In the genomic region with DNA sequence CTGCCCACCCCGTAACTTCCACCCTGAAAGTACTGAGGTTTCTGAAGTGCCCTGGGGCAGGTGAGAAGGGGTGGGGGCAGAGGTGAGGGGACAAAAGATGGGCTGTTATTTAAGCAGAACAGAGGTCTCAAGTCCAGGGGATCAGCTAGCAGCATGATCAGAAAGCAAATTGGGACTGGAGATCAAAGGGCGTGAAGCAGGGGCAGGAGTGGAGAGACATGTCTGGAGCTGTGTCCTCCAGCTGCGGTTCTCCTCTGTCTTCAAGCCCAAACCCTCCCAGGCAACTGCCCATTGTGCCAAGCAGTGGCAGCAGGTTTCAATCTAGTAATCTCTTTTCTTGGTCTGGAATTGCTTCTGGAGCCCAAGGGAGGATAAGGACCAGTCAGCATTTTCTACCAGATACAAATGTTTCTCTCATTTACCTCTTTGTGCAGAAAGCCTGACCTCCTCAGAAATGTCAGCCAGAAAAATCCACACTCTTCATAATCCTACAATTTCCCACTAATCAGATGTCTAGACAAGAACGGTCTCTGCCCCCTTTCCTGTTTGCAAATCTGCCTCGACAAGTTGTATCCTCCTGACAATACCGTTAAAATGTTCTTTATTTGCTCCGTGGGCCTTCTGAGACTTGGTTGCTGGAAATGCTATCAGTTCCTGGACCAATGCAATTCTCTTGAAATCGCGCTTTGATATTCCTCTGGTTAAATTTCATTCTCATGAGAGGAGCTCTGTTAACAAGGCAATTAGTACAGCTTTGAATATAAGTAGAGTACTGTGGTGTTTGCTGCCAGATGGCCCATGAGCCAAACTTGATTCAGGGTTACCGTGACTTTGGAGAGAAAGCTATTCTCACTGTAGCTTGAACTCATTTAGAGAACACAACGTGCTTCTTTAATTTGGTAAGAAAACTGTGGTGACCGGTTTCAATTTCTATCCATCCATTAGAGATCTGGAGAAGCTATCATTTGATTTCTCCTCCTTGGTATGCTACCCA, we compare ENCODE assay signal across 1 cellular context.
TF ChIP-seq lines count a peak whose summit lies in the region.

No MANE protein-coding gene starts in this region.

TF ChIP-seq in HepG2, 621 proteins besides CTCF, POLR2A, EP300 and RAD21:
- TF ChIP-seq ZNF577 (CRISPR knock-in tag; IDR thresholded peaks at IDR 0.05; ENCODE audit: borderline replicate concordance, low read depth) = no peak
- TF ChIP-seq ZSCAN25 (CRISPR knock-in tag; IDR thresholded peaks at IDR 0.05) = peak; percentile 83
- TF ChIP-seq REPIN1 (CRISPR knock-in tag; IDR thresholded peaks at IDR 0.05; ENCODE audit: borderline replicate concordance, low read depth) = no peak
- TF ChIP-seq HNF4A (CRISPR knock-in tag; IDR thresholded peaks at IDR 0.05) = peak; percentile 70
- peak; percentile 30; the same call in 1 of the 2 replicates for TF ChIP-seq SALL1 (CRISPR knock-in tag; IDR thresholded peaks at IDR 0.05)
- TF ChIP-seq MAFF (IDR thresholded peaks at IDR 0.05; ENCODE audit: low read depth, low read length) = peak; percentile 85
- peak; percentile 52; the same call in 1 of the 2 replicates for TF ChIP-seq HNF4G (IDR thresholded peaks at IDR 0.05; ENCODE audit: borderline replicate concordance, low read depth, low read length)
- TF ChIP-seq HNF4G (CRISPR knock-in tag; IDR thresholded peaks at IDR 0.05; ENCODE audit: borderline replicate concordance, low read depth) = no peak
- peak; percentile 89 for TF ChIP-seq MAFK (conservative IDR thresholded peaks at IDR 0.05 in 1 of 2, IDR thresholded peaks at IDR 0.05 in 1 of 2; ENCODE audit: low read length in 2 of 2)
